1 cellular context compared by ENCODE assay signal in genomic region chr9:70477907-70478480, GRCh38.
TF ChIP-seq lines count a peak whose summit lies in the region.

No MANE protein-coding gene starts in this region.

TF ChIP-seq in GM23338, 12 proteins besides CTCF, POLR2A, EP300 and RAD21 (continued from another document):
- no peak for TF ChIP-seq EZH2phosphoT487 (IDR thresholded peaks at IDR 0.05; ENCODE audit: unreplicated experiment)
- TF ChIP-seq ZNF331 (CRISPR knock-in tag; IDR thresholded peaks at IDR 0.05; ENCODE audit: low read depth), result no peak
- no peak for TF ChIP-seq EZH2 (IDR thresholded peaks at IDR 0.05; ENCODE audit: low read depth, unreplicated experiment)
- no peak for TF ChIP-seq ZNF462 (CRISPR knock-in tag; IDR thresholded peaks at IDR 0.05)
